Comparison of ENCODE assay signal across 14 cellular contexts in the genomic region with DNA sequence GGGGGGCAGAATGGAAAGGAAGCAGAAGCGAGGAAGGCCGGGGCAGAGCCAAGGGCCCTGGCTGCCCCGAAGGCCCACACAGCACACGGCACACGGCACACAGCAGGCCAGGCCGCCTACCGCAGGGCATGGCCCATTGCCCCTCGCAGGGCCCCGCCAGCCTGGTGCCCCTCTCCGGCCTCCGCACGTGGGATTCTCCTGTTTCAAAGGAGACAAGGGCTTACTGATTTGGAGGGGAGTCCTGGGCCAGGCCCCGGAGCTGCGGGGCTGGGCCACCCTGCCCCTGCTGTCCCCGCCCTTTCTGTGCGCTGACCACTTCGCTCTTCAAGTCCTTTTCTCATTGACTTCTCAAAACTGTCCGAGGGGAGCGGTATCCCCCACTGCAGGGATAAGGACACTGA. TPM values are rescaled to one million over a fixed set of nuclear protein-coding genes. Genes with fewer than 3 reads are reported as not detected.
DNase-seq lines count a peak whose midpoint lies in the region; ATAC-seq and TF ChIP-seq lines count a peak whose summit lies in the region.
"Had no signal": no experiment of that assay in that cellular context is flagged by ENCODE, and none has a peak within 500 bp of the region (broad histone marks: within the 10 kb centered on the region; RNA-seq: fewer than 3 reads in every experiment).

No MANE protein-coding gene starts in this region.

- peak overlapping the region; percentile 71 for H3K4me3 Mint-ChIP-seq in activated naive CD8-positive, alpha-beta T cell treated with anti-CD3 and anti-CD28 coated beads, Interleukin-2, amount 50 U/mL, for 24 hours
- H3K4me3 Mint-ChIP-seq in natural killer cell (no peak overlapping the region), glutamatergic neuron (ENCODE audit: unreplicated experiment) (no peak overlapping the region), neural progenitor cell (no peak overlapping the region)

- H3K4me1 ChIP-seq in BLaER1 treated with 17β-estradiol and CSF1 and Interleukin-3, amounts not matched to agents 10 nM and 100 nM: peaks cover 78 to 96% (median 94%) of the 10 kb centered on the region in 10 experiments
- no peaks in the 10 kb centered on the region for H3K4me1 ChIP-seq in neural progenitor cell

- no peaks in the 10 kb centered on the region for H3K27me3 ChIP-seq in BLaER1 treated with 17β-estradiol and CSF1 and Interleukin-3, amounts not matched to agents 10 nM and 100 nM
- H3K27me3 ChIP-seq in GM06990 (replicated peaks; ENCODE audit: control insufficient read depth, insufficient read depth, low read length) (no peaks in the 10 kb centered on the region), neural progenitor cell (no peaks in the 10 kb centered on the region)
- H3K27me3 ChIP-seq: adrenal gland had no signal

- no peaks in the 10 kb centered on the region for H3K9me3 Mint-ChIP-seq in activated naive CD8-positive, alpha-beta T cell treated with anti-CD3 and anti-CD28 coated beads, Interleukin-2, amount 50 U/mL, for 24 hours
- H3K9me3 Mint-ChIP-seq in natural killer cell (no peaks in the 10 kb centered on the region), glutamatergic neuron (ENCODE audit: unreplicated experiment) (peaks cover 2% of the 10 kb centered on the region), neural progenitor cell (no peaks in the 10 kb centered on the region)

- peak overlapping the region; percentile 69 to 94 (median 81) for H3K27ac ChIP-seq in BLaER1 treated with 17β-estradiol and CSF1 and Interleukin-3, amounts not matched to agents 10 nM and 100 nM
- no peak overlapping the region for H3K27ac ChIP-seq in neural progenitor cell
- H3K27ac ChIP-seq: SK-N-MC had no signal

- H3K9me3 ChIP-seq in BLaER1 treated with 17β-estradiol and CSF1 and Interleukin-3, amounts not matched to agents 10 nM and 100 nM (replicated peaks in 1 of 11): no peaks in the 10 kb centered on the region
- no peaks in the 10 kb centered on the region for H3K9me3 ChIP-seq in neural progenitor cell (ENCODE audit: low read depth)
- H3K9me3 ChIP-seq: adrenal gland had no signal

- TF ChIP-seq CTCF in GM06990 (IDR thresholded peaks at IDR 0.05; ENCODE audit: insufficient read depth, low read length, poor library complexity, severe bottlenecking) (no peak), natural killer cell (IDR thresholded peaks at IDR 0.05) (no peak), glutamatergic neuron (IDR thresholded peaks at IDR 0.05; ENCODE audit: partially characterized antibody, unreplicated experiment) (no peak), neural progenitor cell (IDR thresholded peaks at IDR 0.05) (no peak)

- H4K20me1 ChIP-seq in BLaER1 treated with 17β-estradiol and CSF1 and Interleukin-3, amounts not matched to agents 10 nM and 100 nM: peaks cover 0 to 10% (median 0%) of the 10 kb centered on the region in 11 experiments; a peak in 1 of 22 replicates
- H4K20me1 ChIP-seq in neural progenitor cell (ENCODE audit: low read depth): no peaks in the 10 kb centered on the region

- peak overlapping the region; percentile 91 for H3K27ac Mint-ChIP-seq in activated naive CD8-positive, alpha-beta T cell treated with anti-CD3 and anti-CD28 coated beads, Interleukin-2, amount 50 U/mL, for 24 hours
- peak overlapping the region; percentile 79 to 98 for H3K27ac Mint-ChIP-seq in natural killer cell
- H3K27ac Mint-ChIP-seq in glutamatergic neuron (ENCODE audit: unreplicated experiment): no peak overlapping the region
- no peak overlapping the region for H3K27ac Mint-ChIP-seq in neural progenitor cell

- H2AFZ ChIP-seq in neural progenitor cell (replicated peaks): no peak overlapping the region

- H3K79me2 ChIP-seq in neural progenitor cell (ENCODE audit: low read depth): no peaks in the 10 kb centered on the region

- DNase-seq in GM06990 (ENCODE audit: extremely low read depth, insufficient read length) (peak; percentile 39), natural killer cell (no peak), HCEC 1CT (no peak), glutamatergic neuron (no peak), neural progenitor cell (ENCODE audit: low spot score) (no peak)
- DNase-seq in activated naive CD8-positive, alpha-beta T cell treated with anti-CD3 and anti-CD28 coated beads, Interleukin-2, amount 50 U/mL, for 24 hours: no peak
- no peak for DNase-seq in activated effector memory CD4-positive, alpha-beta T cell treated with Interleukin-2 at 50 U/mL for 16 hours
- DNase-seq: dermis blood vessel endothelial cell, NCI-H2081 treated with DMSO at 0.1 percent for 48 hours had no signal

- no peak for ATAC-seq in activated naive CD8-positive, alpha-beta T cell treated with anti-CD3 and anti-CD28 coated beads, Interleukin-2, amount 50 U/mL, for 24 hours
- peak in 1 of 3 donors; percentile 7 for ATAC-seq in natural killer cell

- peak overlapping the region; percentile 66 to 79 (median 75) for H3K9ac ChIP-seq in BLaER1 treated with 17β-estradiol and CSF1 and Interleukin-3, amounts not matched to agents 10 nM and 100 nM
- H3K9ac ChIP-seq in neural progenitor cell: no peak overlapping the region

- no peaks in the 10 kb centered on the region for H3K36me3 ChIP-seq in BLaER1 treated with 17β-estradiol and CSF1 and Interleukin-3, amounts not matched to agents 10 nM and 100 nM
- H3K36me3 ChIP-seq in GM06990 (ENCODE audit: control insufficient read depth, insufficient read depth, low read length) (no peaks in the 10 kb centered on the region), neural progenitor cell (no peaks in the 10 kb centered on the region)
- H3K36me3 ChIP-seq: adrenal gland had no signal

- no peaks in the 10 kb centered on the region for H3K36me3 Mint-ChIP-seq in activated naive CD8-positive, alpha-beta T cell treated with anti-CD3 and anti-CD28 coated beads, Interleukin-2, amount 50 U/mL, for 24 hours (ENCODE audit: low read depth)
- H3K36me3 Mint-ChIP-seq in natural killer cell: no peaks in the 10 kb centered on the region
- no peaks in the 10 kb centered on the region for H3K36me3 Mint-ChIP-seq in glutamatergic neuron (ENCODE audit: unreplicated experiment)
- no peaks in the 10 kb centered on the region for H3K36me3 Mint-ChIP-seq in neural progenitor cell

- intact Hi-C loops in natural killer cell (cut with micrococcal nuclease): no loop called here

- no peaks in the 10 kb centered on the region for H3K27me3 Mint-ChIP-seq in activated naive CD8-positive, alpha-beta T cell treated with anti-CD3 and anti-CD28 coated beads, Interleukin-2, amount 50 U/mL, for 24 hours
- no peaks in the 10 kb centered on the region for H3K27me3 Mint-ChIP-seq in natural killer cell (ENCODE audit: low read depth in 2 of 2)
- peaks cover 6% of the 10 kb centered on the region for H3K27me3 Mint-ChIP-seq in glutamatergic neuron (ENCODE audit: unreplicated experiment)
- peaks cover 8% of the 10 kb centered on the region for H3K27me3 Mint-ChIP-seq in neural progenitor cell (ENCODE audit: insufficient read depth, low read depth)

- no peaks in the 10 kb centered on the region for H3F3A ChIP-seq in neural progenitor cell (ENCODE audit: low read depth)

- H3K4me3 ChIP-seq in BLaER1 treated with 17β-estradiol and CSF1 and Interleukin-3, amounts not matched to agents 10 nM and 100 nM: peak overlapping the region in 8 of 10 experiments; percentile 32 to 65 (median 50); a peak in 16 of 20 replicates
- H3K4me3 ChIP-seq in GM06990 (replicated peaks; ENCODE audit: low read depth, low read length) (no peak overlapping the region), neural progenitor cell (no peak overlapping the region)
- H3K4me3 ChIP-seq: adrenal gland, SK-N-MC had no signal

- H3K4me1 Mint-ChIP-seq in activated naive CD8-positive, alpha-beta T cell treated with anti-CD3 and anti-CD28 coated beads, Interleukin-2, amount 50 U/mL, for 24 hours: peaks cover 54% of the 10 kb centered on the region
- H3K4me1 Mint-ChIP-seq in natural killer cell (peaks cover 35 to 69% of the 10 kb centered on the region in 2 donors), glutamatergic neuron (ENCODE audit: low read depth, unreplicated experiment) (no peaks in the 10 kb centered on the region), neural progenitor cell (peaks cover 7% of the 10 kb centered on the region)

- peak overlapping the region; percentile 77 to 99 (median 97) for H3K4me2 ChIP-seq in BLaER1 treated with 17β-estradiol and CSF1 and Interleukin-3, amounts not matched to agents 10 nM and 100 nM
- H3K4me2 ChIP-seq in neural progenitor cell: no peak overlapping the region

RNA-seq across cellular contexts. Expression of gene PHYKPL, which starts 7.7 kb away (rescaled TPM):
- 100 to 1,000 TPM; 111 to 134 (median 131) TPM for total RNA-seq in natural killer cell
- total RNA-seq in glutamatergic neuron (ENCODE audit: unreplicated experiment): 89.7 TPM
- total RNA-seq in neural progenitor cell (ENCODE audit: low replicate concordance): 20.5 and 25.9 TPM in 2 replicates

RNA-seq across cellular contexts. Expression of gene HNRNPAB, which starts 36.0 kb away (rescaled TPM):
- total RNA-seq in natural killer cell (10 to 100 TPM; 77.6 to 98.4 (median 88.4) TPM), glutamatergic neuron (ENCODE audit: unreplicated experiment) (281 TPM), neural progenitor cell (ENCODE audit: low replicate concordance) (186 and 195 TPM in 2 replicates)

RNA-seq across cellular contexts. Expression of gene GMCL2, which starts 53.2 kb away (rescaled TPM):
- total RNA-seq in natural killer cell: not detected
- not detected for total RNA-seq in glutamatergic neuron (ENCODE audit: unreplicated experiment)
- not detected in 2 replicates for total RNA-seq in neural progenitor cell (ENCODE audit: low replicate concordance)
- total RNA-seq: adrenal gland, dermis blood vessel endothelial cell, frontal cortex, lower leg skin had no signal

Comparison
In these comparisons a context has a peak if more than half of its experiments do, and no peak if none do; other contexts are left out.
1. H3K4me3 ChIP-seq: peak in BLaER1 treated with 17β-estradiol and CSF1 and Interleukin-3, amounts not matched to agents 10 nM and 100 nM (8 of 10); none in GM06990 (single experiment) and neural progenitor cell (single experiment).
2. H3K27ac Mint-ChIP-seq: peak in activated naive CD8-positive, alpha-beta T cell treated with anti-CD3 and anti-CD28 coated beads, Interleukin-2, amount 50 U/mL, for 24 hours (single experiment) and natural killer cell (2 of 2); none in glutamatergic neuron (single experiment) and neural progenitor cell (single experiment).